ENCODE assay signal across 10 cellular contexts in the genomic region with DNA sequence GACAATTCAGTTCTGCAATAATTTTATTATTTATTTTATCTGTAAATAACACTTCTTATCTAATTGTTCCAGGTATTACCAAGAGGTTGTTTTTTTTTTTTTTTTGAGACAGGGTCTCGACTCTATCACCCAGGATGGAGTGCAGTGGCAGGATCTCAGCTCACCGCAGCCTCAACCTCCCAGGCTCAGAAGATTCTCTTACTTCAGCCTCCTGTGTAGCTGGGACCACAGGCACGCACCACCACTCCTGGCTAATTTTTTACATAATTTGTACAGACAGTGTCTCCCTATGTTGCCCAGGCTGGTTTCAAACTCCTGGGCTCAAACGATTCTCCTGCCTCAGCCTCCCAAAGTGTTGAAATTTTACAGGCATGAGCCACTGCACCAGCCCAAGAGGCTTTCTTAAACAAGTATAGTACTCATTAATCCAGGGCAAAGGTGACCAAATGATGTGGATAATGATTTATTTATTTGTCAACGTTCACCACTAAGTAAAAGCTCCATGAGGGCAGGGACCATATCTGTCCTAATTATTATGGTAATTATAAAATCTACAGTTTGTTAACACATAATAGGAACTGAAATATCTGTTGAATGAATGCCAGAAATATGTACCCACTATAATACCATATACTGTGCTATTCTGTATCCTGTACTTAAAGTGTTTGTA. TPM values are rescaled to one million over a fixed set of nuclear protein-coding genes. Genes with fewer than 3 reads are reported as not detected.
DNase-seq lines count a peak whose midpoint lies in the region; ATAC-seq, FAIRE-seq and TF ChIP-seq lines count a peak whose summit lies in the region.
"Had no signal": no experiment of that assay in that cellular context is flagged by ENCODE, and none has a peak within 500 bp of the region (broad histone marks: within the 10 kb centered on the region; RNA-seq: fewer than 3 reads in every experiment).

No MANE protein-coding gene starts in this region.

- TF ChIP-seq CTCF in PC-3 (conservative IDR thresholded peaks at IDR 0.05; ENCODE audit: low read depth, low read length) (no peak), smooth muscle cell (IDR thresholded peaks at IDR 0.05; ENCODE audit: borderline replicate concordance, insufficient read depth, poor library complexity, severe bottlenecking) (no peak)

- H3F3A ChIP-seq in PC-3 (ENCODE audit: low read length, unreplicated experiment) (no peaks in the 10 kb centered on the region), smooth muscle cell (ENCODE audit: low read depth) (peaks cover 6% of the 10 kb centered on the region)

- 95% methylated on average over 5 of the region's 5 CpGs for WGBS in smooth muscle cell (ENCODE audit: low lambda C conversion rate)

- peaks cover 51% of the 10 kb centered on the region for H3K79me2 ChIP-seq in PC-3 (ENCODE audit: low read length)
- peaks cover 91% of the 10 kb centered on the region for H3K79me2 ChIP-seq in smooth muscle cell (ENCODE audit: low read depth)

- POLR2A ChIA-PET in PC-3 (lab: Charles Lee; ENCODE audit: unreplicated experiment), result no interaction called here

- H3K4me1 ChIP-seq in PC-3 (ENCODE audit: insufficient read depth, low read length) (peaks cover 22% of the 10 kb centered on the region), duodenal mucosa (ENCODE audit: control insufficient read depth in 1 of 2, insufficient read depth in 2 of 2, low read length in 2 of 2) (peaks cover 0 to 5% of the 10 kb centered on the region in 2 donors), smooth muscle cell (ENCODE audit: low read depth) (peaks cover 12% of the 10 kb centered on the region)

- H2AFZ ChIP-seq in PC-3 (ENCODE audit: low read length), result no peak overlapping the region
- no peak overlapping the region for H2AFZ ChIP-seq in smooth muscle cell (ENCODE audit: low read depth)

- intact Hi-C loops in PC-3 (cut with micrococcal nuclease) (no loop called here), left colon (cut with DNase I, micrococcal nuclease) (no loop called here)

- H3K27me3 ChIP-seq in PC-3 (ENCODE audit: low read length), result no peaks in the 10 kb centered on the region
- no peaks in the 10 kb centered on the region for H3K27me3 ChIP-seq in duodenal mucosa (ENCODE audit: control insufficient read depth in 1 of 2, insufficient read depth in 2 of 2, low read length in 2 of 2)
- no peaks in the 10 kb centered on the region for H3K27me3 ChIP-seq in smooth muscle cell (ENCODE audit: low read depth)

- H4K20me1 ChIP-seq in PC-3 (ENCODE audit: low read length) (peaks cover 3% of the 10 kb centered on the region; the same call in 1 of the 2 replicates), smooth muscle cell (ENCODE audit: low read depth) (peaks cover 39% of the 10 kb centered on the region)

- no peaks in the 10 kb centered on the region for H3K9me2 ChIP-seq in PC-3 (replicated peaks; ENCODE audit: low read length)

- H3K4me2 ChIP-seq in PC-3 (ENCODE audit: low read length), result peak overlapping the region; percentile 72
- H3K4me2 ChIP-seq in smooth muscle cell, result peak overlapping the region; percentile 79

- H3K4me3 ChIP-seq in PC-3 (ENCODE audit: low read length) (peak overlapping the region; percentile 18; the same call in 1 of the 2 replicates), duodenal mucosa (ENCODE audit: low read depth in 1 of 2, low read length in 2 of 2) (peak overlapping the region in 1 of 2 donors; percentile 19), smooth muscle cell (no peak overlapping the region)

- H3K27ac ChIP-seq in PC-3 (ENCODE audit: low read length) (peak overlapping the region; percentile 52), duodenal mucosa (ENCODE audit: low read depth, low read length) (peak overlapping the region; percentile 20), smooth muscle cell (ENCODE audit: low read depth) (peak overlapping the region; percentile 73)

- no peak for DNase-seq in GM19239 (ENCODE audit: insufficient read length, low spot score)
- peak; percentile 22 for DNase-seq in PC-3
- no peak for DNase-seq in smooth muscle cell (lab: John Stamatoyannopoulos, UW; ENCODE audit: unreplicated experiment)
- DNase-seq in left colon, result no peak
- no peak for DNase-seq in activated gamma-delta T cell (lab: John Stamatoyannopoulos, UW)
- DNase-seq: activated CD4-positive, CD25-positive, alpha-beta regulatory T cell treated with anti-CD3 and anti-CD28 coated beads, Interleukin-2, amount 50 U/mL, for 72 hours; DMS53; NCI-H1417 treated with DMSO at 0.1 percent for 48 hours had no signal

- CTCF ChIA-PET in PC-3 (lab: Charles Lee), result no interaction called here

- peak; percentile 86 for FAIRE-seq in GM19239 (lab: Jason Lieb, UNC)

- ATAC-seq in PC-3 (peak; percentile 39), HG03139 (IDR thresholded peaks at IDR 0.05; ENCODE audit: unreplicated experiment) (no peak), left colon (no peak)

- no TSS peak for BruUV-seq in PC-3 (replicated peaks; lab: Mats Ljungman, UMichigan)

- H3K9ac ChIP-seq in PC-3 (ENCODE audit: low read length) (0 out of 2 replicates have a peak overlapping the region, but pooled peaks have one; percentile 11), duodenal mucosa (ENCODE audit: low read depth in 1 of 2, low read length in 2 of 2) (no peak overlapping the region), smooth muscle cell (ENCODE audit: low read depth) (peak overlapping the region; percentile 30)

- H3K9me3 ChIP-seq in PC-3 (ENCODE audit: low read length) (no peaks in the 10 kb centered on the region), duodenal mucosa (ENCODE audit: control insufficient read depth in 1 of 2, low read length in 2 of 2) (no peaks in the 10 kb centered on the region), smooth muscle cell (replicated peaks; ENCODE audit: low read depth) (no peaks in the 10 kb centered on the region)

- H3K36me3 ChIP-seq in PC-3 (ENCODE audit: low read depth, low read length), result peaks cover 21% of the 10 kb centered on the region
- H3K36me3 ChIP-seq in duodenal mucosa (ENCODE audit: control insufficient read depth in 1 of 2, insufficient read depth in 2 of 2, low read length in 2 of 2), result peaks cover 8 to 29% of the 10 kb centered on the region in 2 donors
- H3K36me3 ChIP-seq in smooth muscle cell (ENCODE audit: low read depth), result peaks cover 25% of the 10 kb centered on the region

RNA-seq across cellular contexts. Expression of gene STK17B, which starts 12.0 kb away (rescaled TPM):
- total RNA-seq in PC-3 (2014; rRNA removed) (21.3 and 22.1 TPM in 2 replicates), smooth muscle cell (165 and 190 TPM in 2 replicates), left colon (10 to 100 TPM; 43.1 to 59.9 TPM)
- polyA plus RNA-seq in smooth muscle cell, result 26.6 and 33.5 TPM in 2 replicates

Comparison
In these comparisons a context has a peak if more than half of its experiments do, and no peak if none do; other contexts are left out.
1. H3K27ac ChIP-seq: peak in every context shown above with its lines; median percentile 73 in smooth muscle cell; 52 in PC-3; 20 in duodenal mucosa.
2. H3K9ac ChIP-seq: peak in PC-3 (single experiment) and smooth muscle cell (single experiment); none in duodenal mucosa (0 of 2).